In genomic region chr11:798093-798713, GRCh38 we compare ENCODE assay signal across 7 cellular contexts. TPM values are rescaled to one million over a fixed set of nuclear protein-coding genes. Genes with fewer than 3 reads are reported as not detected.
DNase-seq lines count a peak whose midpoint lies in the region; ATAC-seq and TF ChIP-seq lines count a peak whose summit lies in the region.

TSS of gene SLC25A22 (minus strand) at chr11:798281. CDS start at chr11:795006, 3,275 bp downstream.

- ATAC-seq in GM18502 (IDR thresholded peaks at IDR 0.05; ENCODE audit: poor library complexity, unreplicated experiment) (peak; percentile 68), HG02798 (IDR thresholded peaks at IDR 0.05; ENCODE audit: poor library complexity, unreplicated experiment) (peak; percentile 74)

- H3K27me3 Mint-ChIP-seq in brain, result no peaks in the 10 kb centered on the region

- no peaks in the 10 kb centered on the region for H3K36me3 Mint-ChIP-seq in brain

- no peaks in the 10 kb centered on the region for H3K9me3 ChIP-seq in iPS-18c (ENCODE audit: control insufficient read depth, insufficient read depth, low read length)

- H3K27ac ChIP-seq in skin epidermis, result peak within 1 kb of the TSS; percentile 10 to 91 (median 84)

- H3K4me1 Mint-ChIP-seq in brain, result peaks cover 33% of the 10 kb centered on the region

- no peaks in the 10 kb centered on the region for H3K9me3 Mint-ChIP-seq in brain

- peak; percentile 79 to 91 for TF ChIP-seq CTCF in brain (conservative IDR thresholded peaks at IDR 0.05)

- peak within 1 kb of the TSS; percentile 90 to 94 (median 91) for H3K4me3 Mint-ChIP-seq in brain

- DNase-seq in NCI-H1694 (lab: John Stamatoyannopoulos, UW) (peak; percentile 32), UCSD-AML1 (lab: John Stamatoyannopoulos, UW; ENCODE audit: unreplicated experiment) (peak; percentile 83)

- H3K4me3 ChIP-seq in iPS-18c (ENCODE audit: insufficient read depth, low read depth, low read length), result peak within 1 kb of the TSS; percentile 86
- peak within 1 kb of the TSS; percentile 63 to 90 (median 77) for H3K4me3 ChIP-seq in skin epidermis

- peak within 1 kb of the TSS; percentile 95 to 99 (median 98) for H3K27ac Mint-ChIP-seq in brain

RNA-seq across cellular contexts. Expression of gene SLC25A22, which starts in this region (rescaled TPM):
- polyA plus RNA-seq in brain (ENCODE audit: insufficient read depth, low read depth, low replicate concordance), result 40.7 TPM

Comparison
In these comparisons a context has a peak if more than half of its experiments do, and no peak if none do; other contexts are left out.
1. Peak in every context shown above with its lines: DNase-seq, ATAC-seq, H3K4me3 ChIP-seq and H3K27ac ChIP-seq.